In genomic region chr17:82273327-82274133, GRCh38 we compare ENCODE assay signal across 8 cellular contexts. TPM values are rescaled to one million over a fixed set of nuclear protein-coding genes. Genes with fewer than 3 reads are reported as not detected.
A peak's percentile ranks its signal among the peaks of the same experiment; 100 is the strongest.
DNase-seq lines count a peak whose midpoint lies in the region; ATAC-seq and TF ChIP-seq lines count a peak whose summit lies in the region.

Gene CSNK1D (minus strand): TSS chr17:82273700. CDS start chr17:82273381, 319 bp downstream.

- H3K36me3 ChIP-seq in mucosa of descending colon (ENCODE audit: low read depth): no peaks in the 10 kb centered on the region

- no peaks in the 10 kb centered on the region for H3K9me3 ChIP-seq in mucosa of descending colon

- TF ChIP-seq RAD21 in Ishikawa (IDR thresholded peaks at IDR 0.05; ENCODE audit: low read depth): no peak

- H3K27ac ChIP-seq in epithelial cell of prostate: peak within 1 kb of the TSS; percentile 92

- in situ Hi-C loops in Caki2 (cut with HindIII; ENCODE audit: low pct_unique_long_range_greater_than_20kb, low sequenced_read_pairs): no loop called here

- peak; percentile 56 for ATAC-seq in GM21515 (IDR thresholded peaks at IDR 0.05; ENCODE audit: unreplicated experiment)
- ATAC-seq in mucosa of descending colon: peak; percentile 89

- intact Hi-C loops in mucosa of descending colon (cut with DNase I, micrococcal nuclease): no loop called here

- DNase-seq in Caki2 (ENCODE audit: low read depth) (peak; percentile 89), OCI-M2 (lab: John Stamatoyannopoulos, UW; ENCODE audit: unreplicated experiment) (peak; percentile 19), activated T-cell treated with anti-CD3 and anti-CD28 coated beads for 4 hours (peak; percentile 91), epithelial cell of prostate (ENCODE audit: low read depth, low spot score) (no peak), mucosa of descending colon (peak; percentile 94 to 97 (median 96))
- DNase-seq in stimulated activated CD8-positive, alpha-beta memory T cell treated with anti-CD3 and anti-CD28 coated beads, Interleukin-4, amount 100 ng/mL, for 1 hour (ENCODE audit: low read depth in 2 of 2, low spot score in 1 of 2): peak; percentile 85

- peak within 1 kb of the TSS; percentile 99 for H3K4me3 ChIP-seq in mucosa of descending colon

- H3K4me1 ChIP-seq in mucosa of descending colon (ENCODE audit: low read depth): peaks cover 39% of the 10 kb centered on the region

- no peak for TF ChIP-seq CTCF in mucosa of descending colon (IDR thresholded peaks at IDR 0.05)

- peak; percentile 70; the same call in 1 of the 2 replicates for TF ChIP-seq EP300 in Ishikawa (IDR thresholded peaks at IDR 0.05; ENCODE audit: borderline replicate concordance)

TF ChIP-seq in Ishikawa, 13 proteins besides CTCF, POLR2A, EP300 and RAD21:
- TF ChIP-seq FOXM1 (IDR thresholded peaks at IDR 0.05; ENCODE audit: borderline replicate concordance, low read depth): no peak
- peak; percentile 61; the same call in 1 of the 2 replicates for TF ChIP-seq TCF12 (IDR thresholded peaks at IDR 0.05; ENCODE audit: low read depth)
- TF ChIP-seq TEAD4 (IDR thresholded peaks at IDR 0.05): no peak; the same call in 1 of the 2 replicates
- peak; percentile 91 for TF ChIP-seq YY1 (IDR thresholded peaks at IDR 0.05; ENCODE audit: low read depth)
- no peak for TF ChIP-seq REST (IDR thresholded peaks at IDR 0.05; ENCODE audit: low read depth)
- no peak for TF ChIP-seq USF1 (IDR thresholded peaks at IDR 0.05)
- peak; percentile 90 for TF ChIP-seq TAF1 (IDR thresholded peaks at IDR 0.05; ENCODE audit: low read depth)
- TF ChIP-seq ZBTB7A (IDR thresholded peaks at IDR 0.05; ENCODE audit: low read depth): peak; percentile 91
- TF ChIP-seq EGR1 (IDR thresholded peaks at IDR 0.05): 0 out of 2 replicates have a peak, but pooled peaks have one; percentile 6
- no peak for TF ChIP-seq CEBPB (IDR thresholded peaks at IDR 0.05)
- peak; percentile 78 for TF ChIP-seq CREB1 (IDR thresholded peaks at IDR 0.05; ENCODE audit: low read depth)
- peak; percentile 69 for TF ChIP-seq MAX (IDR thresholded peaks at IDR 0.05)
- TF ChIP-seq NFIC (IDR thresholded peaks at IDR 0.05): no peak; the same call in 1 of the 2 replicates
TF ChIP-seq in Ishikawa: peak in this region for 7.

RNA-seq across cellular contexts. Expression of gene CSNK1D, which starts in this region (rescaled TPM):
- 73.2 and 80.4 TPM in 2 replicates for total RNA-seq in Caki2 (2014; rRNA removed; shearing (Covaris generic); ENCODE audit: low replicate concordance)
- total RNA-seq in mucosa of descending colon: 100 to 1,000 TPM; 177 to 221 (median 189) TPM
